In the genomic region with DNA sequence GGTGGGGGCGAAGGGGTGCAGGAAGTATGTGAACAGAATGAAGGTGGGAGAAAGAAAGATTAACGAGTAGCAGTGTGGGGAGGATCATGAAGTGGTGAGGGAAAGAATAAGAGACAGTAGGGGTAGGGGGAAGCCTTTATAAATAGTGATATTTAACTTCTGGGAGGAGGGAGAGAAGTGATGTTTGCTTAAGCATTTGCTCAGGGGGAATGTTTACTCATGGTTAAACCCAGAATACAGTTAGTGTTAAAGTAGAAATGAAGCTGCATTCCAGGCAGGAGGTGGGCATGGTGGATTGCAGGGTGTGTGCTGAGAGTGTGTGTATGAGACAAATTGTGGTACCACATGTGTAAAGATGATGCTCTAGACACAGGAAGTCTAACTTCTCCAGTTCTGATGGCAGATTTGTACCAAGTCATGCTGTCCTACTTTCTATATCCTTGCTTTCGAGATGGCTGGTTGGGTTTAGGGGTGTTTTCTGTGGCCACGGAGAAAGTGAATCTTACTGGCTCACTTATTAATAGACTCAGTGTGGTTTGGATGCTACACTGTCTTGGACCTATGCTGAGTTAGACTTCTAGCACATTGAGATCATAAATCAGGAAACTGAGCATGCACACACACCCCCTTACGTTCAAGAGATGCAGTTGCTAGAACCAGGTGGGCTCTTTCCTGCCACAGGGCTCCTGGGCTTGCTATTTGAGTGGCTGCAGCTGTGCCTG, we compare ENCODE assay signal across 1 cellular context.
TF ChIP-seq lines count a peak whose summit lies in the region.

No MANE protein-coding gene starts in this region.

TF ChIP-seq in H1, 55 proteins besides CTCF, POLR2A, EP300 and RAD21:
- TF ChIP-seq TAF1 (IDR thresholded peaks at IDR 0.05; ENCODE audit: low read depth, low read length) (no peak), NANOG (IDR thresholded peaks at IDR 0.05; ENCODE audit: insufficient read depth, low read depth, low read length, poor library complexity, severe bottlenecking) (no peak), EZH2 (IDR thresholded peaks at IDR 0.05; ENCODE audit: low read depth, low read length, severe bottlenecking) (no peak), EGR1 (IDR thresholded peaks at IDR 0.05; ENCODE audit: borderline replicate concordance, low read depth, low read length) (no peak), KDM1A (IDR thresholded peaks at IDR 0.05; ENCODE audit: borderline replicate concordance, low read length) (no peak), TCF12 (IDR thresholded peaks at IDR 0.05; ENCODE audit: low read depth, low read length) (no peak), JUN (IDR thresholded peaks at IDR 0.05; ENCODE audit: low read depth, low read length) (no peak), SP1 (IDR thresholded peaks at IDR 0.05; ENCODE audit: low read depth, low read length) (no peak), HDAC2 (IDR thresholded peaks at IDR 0.05; ENCODE audit: borderline replicate concordance in 1 of 2, low read depth in 2 of 2, low read length in 2 of 2) (no peak), POU5F1 (IDR thresholded peaks at IDR 0.05; ENCODE audit: low read depth, low read length) (no peak), POLR2AphosphoS5 (IDR thresholded peaks at IDR 0.05; ENCODE audit: low read depth, low read length) (no peak), TEAD4 (IDR thresholded peaks at IDR 0.05; ENCODE audit: low read depth, low read length) (no peak), CEBPB (IDR thresholded peaks at IDR 0.05; ENCODE audit: low read depth, low read length) (no peak), CBX8 (IDR thresholded peaks at IDR 0.05; ENCODE audit: borderline replicate concordance, low read depth, low read length) (no peak), RNF2 (IDR thresholded peaks at IDR 0.05; ENCODE audit: borderline replicate concordance, low read depth, low read length, missing control alignments, poor library complexity, severe bottlenecking) (no peak), SP2 (IDR thresholded peaks at IDR 0.05; ENCODE audit: low read length) (no peak), CHD2 (IDR thresholded peaks at IDR 0.05; ENCODE audit: low read length) (no peak)
- TF ChIP-seq, protein P1, sequence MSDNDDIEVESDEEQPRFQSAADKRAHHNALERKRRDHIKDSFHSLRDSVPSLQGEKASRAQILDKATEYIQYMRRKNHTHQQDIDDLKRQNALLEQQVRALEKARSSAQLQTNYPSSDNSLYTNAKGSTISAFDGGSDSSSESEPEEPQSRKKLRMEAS (IDR thresholded peaks at IDR 0.05) = no peak
- TF ChIP-seq, protein P2, sequence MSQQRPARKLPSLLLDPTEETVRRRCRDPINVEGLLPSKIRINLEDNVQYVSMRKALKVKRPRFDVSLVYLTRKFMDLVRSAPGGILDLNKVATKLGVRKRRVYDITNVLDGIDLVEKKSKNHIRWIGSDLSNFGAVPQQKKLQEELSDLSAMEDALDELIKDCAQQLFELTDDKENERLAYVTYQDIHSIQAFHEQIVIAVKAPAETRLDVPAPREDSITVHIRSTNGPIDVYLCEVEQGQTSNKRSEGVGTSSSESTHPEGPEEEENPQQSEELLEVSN (IDR thresholded peaks at IDR 0.05) = no peak
- TF ChIP-seq, protein P3, sequence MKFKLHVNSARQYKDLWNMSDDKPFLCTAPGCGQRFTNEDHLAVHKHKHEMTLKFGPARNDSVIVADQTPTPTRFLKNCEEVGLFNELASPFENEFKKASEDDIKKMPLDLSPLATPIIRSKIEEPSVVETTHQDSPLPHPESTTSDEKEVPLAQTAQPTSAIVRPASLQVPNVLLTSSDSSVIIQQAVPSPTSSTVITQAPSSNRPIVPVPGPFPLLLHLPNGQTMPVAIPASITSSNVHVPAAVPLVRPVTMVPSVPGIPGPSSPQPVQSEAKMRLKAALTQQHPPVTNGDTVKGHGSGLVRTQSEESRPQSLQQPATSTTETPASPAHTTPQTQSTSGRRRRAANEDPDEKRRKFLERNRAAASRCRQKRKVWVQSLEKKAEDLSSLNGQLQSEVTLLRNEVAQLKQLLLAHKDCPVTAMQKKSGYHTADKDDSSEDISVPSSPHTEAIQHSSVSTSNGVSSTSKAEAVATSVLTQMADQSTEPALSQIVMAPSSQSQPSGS (IDR thresholded peaks at IDR 0.05; ENCODE audit: low read length) = no peak
TF ChIP-seq in H1: peak in this region for 0.
